ENCODE assay signal across 20 cellular contexts in the genomic region with DNA sequence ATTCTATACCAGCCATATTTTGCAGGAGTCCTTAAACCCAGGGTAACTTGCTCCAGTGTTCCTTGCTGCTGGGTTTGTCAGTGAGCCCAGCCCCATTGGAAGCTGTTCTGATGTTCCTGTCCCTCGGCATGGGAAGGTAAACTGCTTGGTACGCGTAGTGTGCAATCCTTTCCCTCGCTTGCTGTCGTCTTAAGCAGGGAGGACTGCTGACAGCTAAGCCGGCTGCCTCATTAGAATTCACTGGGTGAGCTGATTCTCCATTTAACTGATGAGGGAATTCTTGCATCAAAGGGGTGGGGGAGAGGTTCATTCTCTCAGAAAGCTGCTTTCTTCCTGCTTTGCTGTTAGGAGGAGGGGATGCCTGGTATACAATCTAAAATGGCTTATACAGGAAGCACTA.
"Had no signal": no experiment of that assay in that cellular context is flagged by ENCODE, and none has a peak within 500 bp of the region (broad histone marks: within the 10 kb centered on the region; RNA-seq: fewer than 3 reads in every experiment).

No MANE protein-coding gene starts in this region.

- H3K4me3 Mint-ChIP-seq: naive thymus-derived CD8-positive, alpha-beta T cell; stimulated activated memory B cell treated with anti-CD40 and anti-IgM and Interleukin-4, amounts not matched to agents 10 μg/mL and 1 μg/mL and 100 μg/mL, for 72 hours; stimulated activated naive CD8-positive, alpha-beta T cell treated with anti-CD3 and anti-CD28 coated beads, Interleukin-15, Interleukin-2, amounts not matched to agents 100 ng/mL and 50 ng/mL, for 24 hours had no signal

- H3K36me3 Mint-ChIP-seq: stimulated activated memory B cell treated with anti-CD40 and anti-IgM and Interleukin-4, amounts not matched to agents 10 μg/mL and 1 μg/mL and 100 μg/mL, for 72 hours had no signal

- ATAC-seq: esophagus mucosa; heart right ventricle; left colon; mucosa of descending colon; naive thymus-derived CD8-positive, alpha-beta T cell; right lobe of liver; stimulated activated memory B cell treated with anti-CD40 and anti-IgM and Interleukin-4, amounts not matched to agents 10 μg/mL and 1 μg/mL and 100 μg/mL, for 72 hours had no signal

- H3K4me1 ChIP-seq: parathyroid adenoma, prostate gland, right lobe of liver, spleen, tibial artery, upper lobe of left lung, uterus had no signal

- H3K79me2 ChIP-seq: parathyroid adenoma had no signal

- H3K27me3 Mint-ChIP-seq: naive thymus-derived CD8-positive, alpha-beta T cell; stimulated activated naive CD8-positive, alpha-beta T cell treated with anti-CD3 and anti-CD28 coated beads, Interleukin-15, Interleukin-2, amounts not matched to agents 100 ng/mL and 50 ng/mL, for 24 hours had no signal

- H3K9me3 ChIP-seq: mucosa of descending colon, prostate gland, right lobe of liver, uterus had no signal

- H3K36me3 ChIP-seq: heart right ventricle, prostate gland, right lobe of liver, spleen, tibial artery, upper lobe of left lung, uterus had no signal

- H3K27ac Mint-ChIP-seq: naive thymus-derived CD8-positive, alpha-beta T cell; stimulated activated memory B cell treated with anti-CD40 and anti-IgM and Interleukin-4, amounts not matched to agents 10 μg/mL and 1 μg/mL and 100 μg/mL, for 72 hours; stimulated activated naive CD8-positive, alpha-beta T cell treated with anti-CD3 and anti-CD28 coated beads, Interleukin-15, Interleukin-2, amounts not matched to agents 100 ng/mL and 50 ng/mL, for 24 hours had no signal

- H3K27me3 ChIP-seq: right lobe of liver, tibial artery, upper lobe of left lung had no signal

- H3K4me3 ChIP-seq: dorsolateral prefrontal cortex, heart right ventricle, mucosa of descending colon, prostate gland, right lobe of liver, spleen, tibial artery, upper lobe of left lung, uterus had no signal

- H3K4me1 Mint-ChIP-seq: naive thymus-derived CD8-positive, alpha-beta T cell; stimulated activated memory B cell treated with anti-CD40 and anti-IgM and Interleukin-4, amounts not matched to agents 10 μg/mL and 1 μg/mL and 100 μg/mL, for 72 hours had no signal

- DNase-seq: cortex of kidney; dorsolateral prefrontal cortex; effector memory CD4-positive, alpha-beta T cell; heart right ventricle; left colon; mucosa of descending colon; naive thymus-derived CD8-positive, alpha-beta T cell; right lobe of liver; spleen; stimulated activated CD4-positive, alpha-beta T cell treated with anti-CD3 and anti-CD28 coated beads, Interleukin-15, amount 100 ng/mL, for 24 hours; stimulated activated CD4-positive, alpha-beta T cell treated with anti-CD3 and anti-CD28 coated beads, Interleukin-1b, Interleukin-23, amount 100 ng/mL, for 48 hours; stimulated activated CD4-positive, alpha-beta T cell treated with anti-CD3 and anti-CD28 coated beads, Interleukin-4, amount 100 ng/mL, for 24 hours; tibial artery; upper lobe of left lung; uterus had no signal

- H2AFZ ChIP-seq: parathyroid adenoma had no signal

- H3K27ac ChIP-seq: dorsolateral prefrontal cortex, heart right ventricle, parathyroid adenoma, prostate gland, right lobe of liver, spleen, tibial artery, upper lobe of left lung, uterus had no signal

- H3K9me3 Mint-ChIP-seq: stimulated activated naive CD8-positive, alpha-beta T cell treated with anti-CD3 and anti-CD28 coated beads, Interleukin-15, Interleukin-2, amounts not matched to agents 100 ng/mL and 50 ng/mL, for 24 hours had no signal
